23 cellular contexts compared by ENCODE assay signal in the genomic region with DNA sequence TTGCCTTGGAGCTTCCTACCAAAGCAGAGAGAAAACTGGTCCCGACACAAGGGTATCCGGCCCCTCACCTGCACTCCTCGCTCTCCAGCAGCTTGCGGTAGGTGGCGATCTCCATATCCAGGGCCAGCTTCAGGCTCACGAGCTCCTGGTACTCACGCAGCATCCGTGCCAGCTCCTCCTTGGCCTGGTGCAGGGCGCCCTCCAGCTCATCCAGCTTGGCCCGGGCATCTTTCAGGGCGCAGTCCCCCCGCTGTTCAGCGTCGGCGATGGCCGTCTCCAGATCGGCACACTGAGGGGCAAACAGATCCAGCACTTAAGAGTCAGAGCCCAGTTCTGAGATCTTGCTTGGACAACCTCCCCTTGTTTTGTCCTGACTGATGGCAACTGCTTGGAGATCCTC. TPM values are rescaled to one million over a fixed set of nuclear protein-coding genes. Genes with fewer than 3 reads are reported as not detected.
DNase-seq lines count a peak whose midpoint lies in the region; ATAC-seq lines count a peak whose summit lies in the region.
"Had no signal": no experiment of that assay in that cellular context is flagged by ENCODE, and none has a peak within 500 bp of the region (broad histone marks: within the 10 kb centered on the region; RNA-seq: fewer than 3 reads in every experiment).

No MANE protein-coding gene starts in this region.

- ATAC-seq in activated T-helper 17 cell treated with anti-CD3 and anti-CD28 coated beads, Interleukin-2, amount 50 U/mL, for 72 hours (replicated peaks) = no peak
- no peak for ATAC-seq in GM21619 (IDR thresholded peaks at IDR 0.05; ENCODE audit: unreplicated experiment)
- ATAC-seq: activated CD4-positive, alpha-beta T cell treated with anti-CD3 and anti-CD28 coated beads for 36 hours; activated CD8-positive, alpha-beta memory T cell treated with anti-CD3 and anti-CD28 coated beads, Interleukin-2, amount 10 ng/mL, durations not matched to agents 7 days and 5 days; left lobe of liver; psoas muscle; stimulated activated naive CD8-positive, alpha-beta T cell treated with anti-CD3 and anti-CD28 coated beads, Interleukin-15, Interleukin-2, amounts not matched to agents 100 U/mL and 50 U/mL, for 24 hours had no signal

- no peaks in the 10 kb centered on the region for H3K9me3 Mint-ChIP-seq in activated T-helper 17 cell treated with anti-CD3 and anti-CD28 coated beads, Interleukin-2, amount 50 U/mL, for 72 hours

- peak overlapping the region; percentile 16 for H3K27ac Mint-ChIP-seq in activated T-helper 17 cell treated with anti-CD3 and anti-CD28 coated beads, Interleukin-2, amount 50 U/mL, for 72 hours
- H3K27ac Mint-ChIP-seq: activated CD4-positive, alpha-beta T cell treated with anti-CD3 and anti-CD28 coated beads for 36 hours; activated CD8-positive, alpha-beta memory T cell treated with anti-CD3 and anti-CD28 coated beads, Interleukin-2, amount 10 ng/mL, durations not matched to agents 7 days and 5 days had no signal

- no peaks in the 10 kb centered on the region for H3K36me3 Mint-ChIP-seq in activated T-helper 17 cell treated with anti-CD3 and anti-CD28 coated beads, Interleukin-2, amount 50 U/mL, for 72 hours (ENCODE audit: low read depth)
- H3K36me3 Mint-ChIP-seq: activated CD8-positive, alpha-beta memory T cell treated with anti-CD3 and anti-CD28 coated beads, Interleukin-2, amount 10 ng/mL, durations not matched to agents 7 days and 5 days had no signal

- peaks cover 10% of the 10 kb centered on the region for H3K4me1 Mint-ChIP-seq in activated T-helper 17 cell treated with anti-CD3 and anti-CD28 coated beads, Interleukin-2, amount 50 U/mL, for 72 hours

- H3K4me3 Mint-ChIP-seq in activated T-helper 17 cell treated with anti-CD3 and anti-CD28 coated beads, Interleukin-2, amount 50 U/mL, for 72 hours = no peak overlapping the region
- H3K4me3 Mint-ChIP-seq: activated CD4-positive, alpha-beta T cell treated with anti-CD3 and anti-CD28 coated beads for 36 hours; activated CD8-positive, alpha-beta memory T cell treated with anti-CD3 and anti-CD28 coated beads, Interleukin-2, amount 10 ng/mL, durations not matched to agents 7 days and 5 days had no signal

- DNase-seq in ELF-1 (ENCODE audit: low read depth, low spot score) = peak; percentile 35
- peak; percentile 68 for DNase-seq in mesenteric fat pad (ENCODE audit: low spot score)
- no peak for DNase-seq in A172 (ENCODE audit: low spot score)
- DNase-seq in putamen (ENCODE audit: low spot score) = no peak
- DNase-seq: activated CD4-positive, alpha-beta T cell treated with anti-CD3 and anti-CD28 coated beads for 36 hours; activated CD8-positive, alpha-beta memory T cell treated with anti-CD3 and anti-CD28 coated beads, Interleukin-2, amount 10 ng/mL, durations not matched to agents 7 days and 5 days; activated effector memory CD4-positive, alpha-beta T cell treated with Interleukin-2 at 50 U/mL for 16 hours; colonic mucosa; DMS79 treated with DMSO at 0.1 percent for 48 hours; glutamatergic neuron; KG1; NCI-H1694; psoas muscle; Right ventricle myocardium superior; stimulated activated CD4-positive, alpha-beta T cell treated with anti-CD3 and anti-CD28 coated beads, Interleukin-2, amount 100 ng/mL, for 48 hours; stimulated activated naive CD8-positive, alpha-beta T cell treated with anti-CD3 and anti-CD28 coated beads, Interleukin-15, Interleukin-2, amounts not matched to agents 100 U/mL and 50 U/mL, for 24 hours had no signal

- H3K27me3 Mint-ChIP-seq in activated T-helper 17 cell treated with anti-CD3 and anti-CD28 coated beads, Interleukin-2, amount 50 U/mL, for 72 hours = no peaks in the 10 kb centered on the region
- H3K27me3 Mint-ChIP-seq: activated CD4-positive, alpha-beta T cell treated with anti-CD3 and anti-CD28 coated beads for 36 hours had no signal

RNA-seq across cellular contexts. Expression of a gene that starts 13.7 kb away (rescaled TPM):
- not detected for total RNA-seq in activated T-helper 17 cell treated with anti-CD3 and anti-CD28 coated beads, Interleukin-2, amount 50 U/mL, for 72 hours
- not detected for total RNA-seq in mesenteric fat pad
- not detected in 2 replicates for total RNA-seq in A172 (2014; rRNA removed; shearing (Covaris generic))
- total RNA-seq: H4, left lobe of liver, psoas muscle, Right ventricle myocardium superior, smooth muscle cell, tibial nerve had no signal

RNA-seq across cellular contexts. Expression of a gene that starts 13.9 kb away (rescaled TPM):
- total RNA-seq in activated T-helper 17 cell treated with anti-CD3 and anti-CD28 coated beads, Interleukin-2, amount 50 U/mL, for 72 hours = not detected
- total RNA-seq in mesenteric fat pad = not detected
- 0.43 TPM in 1 of 2 replicates, not detected in the other for total RNA-seq in A172 (2014; rRNA removed; shearing (Covaris generic))
- total RNA-seq: activated CD4-positive, alpha-beta T cell treated with anti-CD3 and anti-CD28 coated beads for 36 hours; activated CD8-positive, alpha-beta memory T cell treated with anti-CD3 and anti-CD28 coated beads, Interleukin-2, amount 10 ng/mL, durations not matched to agents 7 days and 5 days; colonic mucosa; H4; left lobe of liver; psoas muscle; Right ventricle myocardium superior; smooth muscle cell; tibial nerve had no signal

RNA-seq across cellular contexts. Expression of a gene that starts 30.8 kb away (rescaled TPM):
- total RNA-seq in activated T-helper 17 cell treated with anti-CD3 and anti-CD28 coated beads, Interleukin-2, amount 50 U/mL, for 72 hours = not detected
- total RNA-seq in mesenteric fat pad = not detected
- total RNA-seq in A172 (2014; rRNA removed; shearing (Covaris generic)) = not detected in 2 replicates
- total RNA-seq: activated CD8-positive, alpha-beta memory T cell treated with anti-CD3 and anti-CD28 coated beads, Interleukin-2, amount 10 ng/mL, durations not matched to agents 7 days and 5 days; colonic mucosa; H4; left lobe of liver; psoas muscle; Right ventricle myocardium superior; smooth muscle cell; tibial nerve had no signal

RNA-seq across cellular contexts. Expression of a gene that starts 34.6 kb away (rescaled TPM):
- total RNA-seq in activated T-helper 17 cell treated with anti-CD3 and anti-CD28 coated beads, Interleukin-2, amount 50 U/mL, for 72 hours = not detected
- total RNA-seq in mesenteric fat pad = not detected
- total RNA-seq in A172 (2014; rRNA removed; shearing (Covaris generic)) = not detected in 2 replicates
- total RNA-seq: activated CD4-positive, alpha-beta T cell treated with anti-CD3 and anti-CD28 coated beads for 36 hours; activated CD8-positive, alpha-beta memory T cell treated with anti-CD3 and anti-CD28 coated beads, Interleukin-2, amount 10 ng/mL, durations not matched to agents 7 days and 5 days; colonic mucosa; H4; left lobe of liver; mononuclear cell; psoas muscle; Right ventricle myocardium superior; smooth muscle cell; tibial nerve had no signal

Comparison
In these comparisons a context has a peak if more than half of its experiments do, and no peak if none do; other contexts are left out.
1. DNase-seq: peak in ELF-1 (single experiment) and mesenteric fat pad (single experiment); none in A172 (single experiment) and putamen (single experiment).